ENCODE assay signal across 8 cellular contexts in the genomic region with DNA sequence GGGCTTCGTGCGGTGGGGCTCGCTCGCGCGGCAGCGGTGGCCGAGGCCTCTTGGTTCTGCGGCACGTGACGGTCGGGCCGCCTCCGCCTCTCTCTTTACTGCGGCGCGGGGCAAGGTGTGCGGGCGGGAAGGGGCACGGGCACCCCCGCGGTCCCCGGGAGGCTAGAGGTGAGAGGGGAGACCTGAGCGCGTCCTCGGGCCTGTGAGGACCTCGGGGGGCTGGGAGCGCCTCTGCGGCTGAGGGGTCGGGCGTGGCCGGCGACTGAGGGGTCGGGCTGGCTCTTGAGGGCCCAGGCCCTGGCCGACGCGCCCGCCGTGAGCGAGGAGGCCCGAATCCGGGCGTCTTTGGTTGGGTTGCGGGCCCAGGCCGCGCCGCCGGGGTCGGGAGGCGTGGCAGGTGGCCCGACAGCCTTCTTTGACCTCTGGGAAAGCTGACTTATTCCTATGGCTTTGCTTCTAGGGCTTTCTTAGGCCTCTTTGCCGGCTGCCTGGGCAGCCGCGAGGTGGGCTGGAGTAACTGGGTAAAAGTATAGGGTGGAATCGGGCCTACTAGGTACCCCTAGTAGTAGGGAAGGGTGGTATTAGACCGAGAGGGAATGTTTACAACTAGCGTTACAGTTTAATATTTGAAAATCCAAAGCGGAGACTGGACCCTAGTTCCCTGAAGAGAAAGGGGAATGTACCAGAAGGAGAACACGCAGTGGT. TPM values are rescaled to one million over a fixed set of nuclear protein-coding genes. Genes with fewer than 3 reads are reported as not detected.
A peak's percentile ranks its signal among the peaks of the same experiment; 100 is the strongest.
DNase-seq lines count a peak whose midpoint lies in the region; ATAC-seq, FAIRE-seq and TF ChIP-seq lines count a peak whose summit lies in the region.

A gene with protein sequence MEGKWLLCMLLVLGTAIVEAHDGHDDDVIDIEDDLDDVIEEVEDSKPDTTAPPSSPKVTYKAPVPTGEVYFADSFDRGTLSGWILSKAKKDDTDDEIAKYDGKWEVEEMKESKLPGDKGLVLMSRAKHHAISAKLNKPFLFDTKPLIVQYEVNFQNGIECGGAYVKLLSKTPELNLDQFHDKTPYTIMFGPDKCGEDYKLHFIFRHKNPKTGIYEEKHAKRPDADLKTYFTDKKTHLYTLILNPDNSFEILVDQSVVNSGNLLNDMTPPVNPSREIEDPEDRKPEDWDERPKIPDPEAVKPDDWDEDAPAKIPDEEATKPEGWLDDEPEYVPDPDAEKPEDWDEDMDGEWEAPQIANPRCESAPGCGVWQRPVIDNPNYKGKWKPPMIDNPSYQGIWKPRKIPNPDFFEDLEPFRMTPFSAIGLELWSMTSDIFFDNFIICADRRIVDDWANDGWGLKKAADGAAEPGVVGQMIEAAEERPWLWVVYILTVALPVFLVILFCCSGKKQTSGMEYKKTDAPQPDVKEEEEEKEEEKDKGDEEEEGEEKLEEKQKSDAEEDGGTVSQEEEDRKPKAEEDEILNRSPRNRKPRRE (plus strand): TSS at position 33 of the 705 bp plus-strand sequence. CDS start 6,715 bp downstream, outside the sequence.

- peaks cover 36% of the 10 kb centered on the region for H3K4me1 ChIP-seq in CD8-positive, alpha-beta T cell (ENCODE audit: insufficient read depth, low read length)

- H3K9me2 ChIP-seq in SU-DHL-6 (replicated peaks; ENCODE audit: insufficient read depth, low read length) (no peaks in the 10 kb centered on the region), neural cell (ENCODE audit: insufficient read depth, low read length) (no peaks in the 10 kb centered on the region)

- H3K4me2 ChIP-seq in SU-DHL-6 (ENCODE audit: low read depth, low read length, poor library complexity, severe bottlenecking) = peak within 1 kb of the TSS; percentile 94
- H3K4me2 ChIP-seq in neural cell (ENCODE audit: low read length) = peak within 1 kb of the TSS; percentile 82

- FAIRE-seq in H54 (lab: Jason Lieb, UNC) = no peak

- ATAC-seq in CD8-positive, alpha-beta T cell = no peak

- CTCF ChIA-PET in CD8-positive, alpha-beta T cell (lab: Charles Lee) = no interaction called here

- no peak for TF ChIP-seq EP300 in neural cell (conservative IDR thresholded peaks at IDR 0.05; ENCODE audit: poor library complexity, severe bottlenecking)

- peaks cover 29% of the 10 kb centered on the region for H3K36me3 Mint-ChIP-seq in CD8-positive, alpha-beta T cell

- no peaks in the 10 kb centered on the region for H3K27me3 Mint-ChIP-seq in CD8-positive, alpha-beta T cell (ENCODE audit: low read depth)

- H3K36me3 ChIP-seq in CD8-positive, alpha-beta T cell (ENCODE audit: insufficient read depth, low read length) = no peaks in the 10 kb centered on the region
- peaks cover 7% of the 10 kb centered on the region; the same call in 1 of the 2 replicates for H3K36me3 ChIP-seq in SU-DHL-6 (ENCODE audit: low read length)
- no peaks in the 10 kb centered on the region for H3K36me3 ChIP-seq in neural cell (ENCODE audit: insufficient read depth, low read length)

- TF ChIP-seq CTCF in CD8-positive, alpha-beta T cell (IDR thresholded peaks at IDR 0.05) = no peak
- TF ChIP-seq CTCF in SU-DHL-6 (IDR thresholded peaks at IDR 0.05; ENCODE audit: insufficient read depth, low read length, poor library complexity, severe bottlenecking) = no peak
- TF ChIP-seq CTCF in neural cell (IDR thresholded peaks at IDR 0.05; ENCODE audit: poor library complexity, severe bottlenecking) = no peak

- peak within 1 kb of the TSS; percentile 6 for H2AFZ ChIP-seq in SU-DHL-6 (ENCODE audit: low read depth, low read length, severe bottlenecking)
- peak within 1 kb of the TSS; percentile 47 for H2AFZ ChIP-seq in neural cell (ENCODE audit: low read depth, low read length)

- no peaks in the 10 kb centered on the region for H3K27me3 ChIP-seq in CD8-positive, alpha-beta T cell (ENCODE audit: insufficient read depth, low read length)
- H3K27me3 ChIP-seq in SU-DHL-6 (ENCODE audit: low read length) (no peaks in the 10 kb centered on the region), neural cell (ENCODE audit: insufficient read depth, low read depth, low read length) (no peaks in the 10 kb centered on the region)

- POLR2A ChIA-PET in CD8-positive, alpha-beta T cell (lab: Charles Lee) = interaction anchor here (1.4 to 2.7 kb wide), 3 partner anchors 21 to 76 kb away, joined by 3 to 12 read pairs (median 10); a partner anchor contains a TSS

- peak within 1 kb of the TSS; percentile 84 for H3K4me3 ChIP-seq in CD8-positive, alpha-beta T cell (ENCODE audit: low read depth, low read length)
- H3K4me3 ChIP-seq in SU-DHL-6 (ENCODE audit: insufficient read depth, low read length, poor library complexity, severe bottlenecking) (peak within 1 kb of the TSS; percentile 90), neural cell (ENCODE audit: low read length) (peak within 1 kb of the TSS; percentile 95)

- TF ChIP-seq RAD21 in neural cell (conservative IDR thresholded peaks at IDR 0.05) = no peak

- no peaks in the 10 kb centered on the region for H3K9me3 Mint-ChIP-seq in CD8-positive, alpha-beta T cell

- peak; percentile 97 for TF ChIP-seq POLR2A in H54 (IDR thresholded peaks at IDR 0.05; ENCODE audit: low read depth, low read length)

- peaks cover 9% of the 10 kb centered on the region; the same call in 1 of the 2 replicates for H3F3A ChIP-seq in SU-DHL-6 (ENCODE audit: insufficient read depth)
- no peaks in the 10 kb centered on the region for H3F3A ChIP-seq in neural cell (ENCODE audit: insufficient read depth, low read length, poor library complexity, severe bottlenecking)

- no peak for DNase-seq in CD8-positive, alpha-beta T cell
- DNase-seq in H54 (ENCODE audit: insufficient read length, low spot score) (no peak), fibroblast of gingiva (ENCODE audit: low read depth) (peak; percentile 11), MV-4-11 (lab: John Stamatoyannopoulos, UW) (no peak), NK-92 (lab: John Stamatoyannopoulos, UW; ENCODE audit: unreplicated experiment) (no peak)
- no peak for DNase-seq in activated CD4-positive, CD25-positive, alpha-beta regulatory T cell (lab: John Stamatoyannopoulos, UW)

- peaks cover 53% of the 10 kb centered on the region for H3K79me2 ChIP-seq in SU-DHL-6 (ENCODE audit: insufficient read depth, low read length)
- peaks cover 47% of the 10 kb centered on the region for H3K79me2 ChIP-seq in neural cell (replicated peaks; ENCODE audit: insufficient read depth, low read length)

- peak within 1 kb of the TSS; percentile 99 for H3K4me3 Mint-ChIP-seq in CD8-positive, alpha-beta T cell

- H3K9me3 ChIP-seq in CD8-positive, alpha-beta T cell (ENCODE audit: low read length) = no peaks in the 10 kb centered on the region
- H3K9me3 ChIP-seq in SU-DHL-6 (ENCODE audit: insufficient read depth, low read length) (no peaks in the 10 kb centered on the region), neural cell (ENCODE audit: low read length) (no peaks in the 10 kb centered on the region)

- H3K4me1 Mint-ChIP-seq in CD8-positive, alpha-beta T cell (ENCODE audit: low read depth) = peaks cover 48% of the 10 kb centered on the region

- H4K20me1 ChIP-seq in SU-DHL-6 (ENCODE audit: low read depth, low read length) (peaks cover 17% of the 10 kb centered on the region; the same call in 1 of the 2 replicates), neural cell (ENCODE audit: insufficient read depth) (peaks cover 4% of the 10 kb centered on the region)

- peak within 1 kb of the TSS; percentile 100 for H3K27ac Mint-ChIP-seq in CD8-positive, alpha-beta T cell

- H3K9ac ChIP-seq in SU-DHL-6 (ENCODE audit: low read length) = peak within 1 kb of the TSS; percentile 99
- H3K9ac ChIP-seq in neural cell (ENCODE audit: low read length) = peak within 1 kb of the TSS; percentile 94

- peak within 1 kb of the TSS; percentile 92 for H3K27ac ChIP-seq in CD8-positive, alpha-beta T cell (ENCODE audit: low read depth, low read length)
- H3K27ac ChIP-seq in SU-DHL-6 (ENCODE audit: low read depth, low read length) (peak within 1 kb of the TSS; percentile 74), neural cell (ENCODE audit: low read length) (peak within 1 kb of the TSS; percentile 91)

- intact Hi-C loops in CD8-positive, alpha-beta T cell (cut with DNase I, micrococcal nuclease) = loop anchor here (1.0 to 10.0 kb wide), 9 partner anchors 21 to 1464 kb away; a partner anchor contains a TSS

TF ChIP-seq in neural cell, 6 proteins besides CTCF, POLR2A, EP300 and RAD21:
- TF ChIP-seq TAF1 (IDR thresholded peaks at IDR 0.05; ENCODE audit: low read depth) (peak; percentile 0), EZH2 (IDR thresholded peaks at IDR 0.05; ENCODE audit: borderline replicate concordance, insufficient read depth, low read length, poor library complexity, severe bottlenecking) (no peak), POLR2AphosphoS5 (IDR thresholded peaks at IDR 0.05) (peak; percentile 77), MXI1 (conservative IDR thresholded peaks at IDR 0.05; ENCODE audit: poor library complexity, severe bottlenecking) (peak; percentile 68)
- TF ChIP-seq, protein P1, sequence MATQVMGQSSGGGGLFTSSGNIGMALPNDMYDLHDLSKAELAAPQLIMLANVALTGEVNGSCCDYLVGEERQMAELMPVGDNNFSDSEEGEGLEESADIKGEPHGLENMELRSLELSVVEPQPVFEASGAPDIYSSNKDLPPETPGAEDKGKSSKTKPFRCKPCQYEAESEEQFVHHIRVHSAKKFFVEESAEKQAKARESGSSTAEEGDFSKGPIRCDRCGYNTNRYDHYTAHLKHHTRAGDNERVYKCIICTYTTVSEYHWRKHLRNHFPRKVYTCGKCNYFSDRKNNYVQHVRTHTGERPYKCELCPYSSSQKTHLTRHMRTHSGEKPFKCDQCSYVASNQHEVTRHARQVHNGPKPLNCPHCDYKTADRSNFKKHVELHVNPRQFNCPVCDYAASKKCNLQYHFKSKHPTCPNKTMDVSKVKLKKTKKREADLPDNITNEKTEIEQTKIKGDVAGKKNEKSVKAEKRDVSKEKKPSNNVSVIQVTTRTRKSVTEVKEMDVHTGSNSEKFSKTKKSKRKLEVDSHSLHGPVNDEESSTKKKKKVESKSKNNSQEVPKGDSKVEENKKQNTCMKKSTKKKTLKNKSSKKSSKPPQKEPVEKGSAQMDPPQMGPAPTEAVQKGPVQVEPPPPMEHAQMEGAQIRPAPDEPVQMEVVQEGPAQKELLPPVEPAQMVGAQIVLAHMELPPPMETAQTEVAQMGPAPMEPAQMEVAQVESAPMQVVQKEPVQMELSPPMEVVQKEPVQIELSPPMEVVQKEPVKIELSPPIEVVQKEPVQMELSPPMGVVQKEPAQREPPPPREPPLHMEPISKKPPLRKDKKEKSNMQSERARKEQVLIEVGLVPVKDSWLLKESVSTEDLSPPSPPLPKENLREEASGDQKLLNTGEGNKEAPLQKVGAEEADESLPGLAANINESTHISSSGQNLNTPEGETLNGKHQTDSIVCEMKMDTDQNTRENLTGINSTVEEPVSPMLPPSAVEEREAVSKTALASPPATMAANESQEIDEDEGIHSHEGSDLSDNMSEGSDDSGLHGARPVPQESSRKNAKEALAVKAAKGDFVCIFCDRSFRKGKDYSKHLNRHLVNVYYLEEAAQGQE (IDR thresholded peaks at IDR 0.05; ENCODE audit: borderline replicate concordance) = peak; percentile 51

RNA-seq across cellular contexts. Expression of the gene that starts here (rescaled TPM):
- 100 to 1,000 TPM; 131 to 133 TPM for total RNA-seq in CD8-positive, alpha-beta T cell
- polyA plus RNA-seq in neural cell = 227 and 232 TPM in 2 replicates
- 346 and 374 TPM in 2 replicates for polyA minus RNA-seq in neural cell
